ENCODE assay signal across 32 cellular contexts in genomic region chr1:2400950-2401649, GRCh38. TPM values are rescaled to one million over a fixed set of nuclear protein-coding genes. Genes with fewer than 3 reads are reported as not detected.
DNase-seq lines count a peak whose midpoint lies in the region; ATAC-seq, FAIRE-seq and TF ChIP-seq lines count a peak whose summit lies in the region.
"Had no signal": no experiment of that assay in that cellular context is flagged by ENCODE, and none has a peak within 500 bp of the region (broad histone marks: within the 10 kb centered on the region; RNA-seq: fewer than 3 reads in every experiment).

No MANE protein-coding gene starts in this region.

- no peaks in the 10 kb centered on the region for H3K27me3 Mint-ChIP-seq in activated naive CD4-positive, alpha-beta T cell treated with anti-CD3 and anti-CD28 coated beads, Interleukin-2, amount 10 ng/mL, durations not matched to agents 7 days and 5 days
- H3K27me3 Mint-ChIP-seq: activated B cell treated with CpG ODN at 0.5 μM for 24 hours; naive thymus-derived CD8-positive, alpha-beta T cell had no signal

- H3K27ac Mint-ChIP-seq in activated naive CD4-positive, alpha-beta T cell treated with anti-CD3 and anti-CD28 coated beads, Interleukin-2, amount 10 ng/mL, durations not matched to agents 7 days and 5 days: peak overlapping the region; percentile 58
- H3K27ac Mint-ChIP-seq: activated B cell treated with CpG ODN at 0.5 μM for 24 hours had no signal

- H3K4me2 ChIP-seq in K562 (ENCODE audit: insufficient read depth, low read length) (no peak overlapping the region), osteoblast (ENCODE audit: insufficient read depth, low read length) (no peak overlapping the region)
- H3K4me2 ChIP-seq: BLaER1 had no signal

- ATAC-seq in K562: no peak
- ATAC-seq in GM19467 (IDR thresholded peaks at IDR 0.05; ENCODE audit: unreplicated experiment): no peak
- ATAC-seq in psoas muscle: no peak
- ATAC-seq: esophagus mucosa; naive thymus-derived CD8-positive, alpha-beta T cell; pancreas had no signal

- no peak for TF ChIP-seq EP300 in K562 (IDR thresholded peaks at IDR 0.05; ENCODE audit: low read length)

- peaks cover 62% of the 10 kb centered on the region for H3K36me3 Mint-ChIP-seq in activated naive CD4-positive, alpha-beta T cell treated with anti-CD3 and anti-CD28 coated beads, Interleukin-2, amount 10 ng/mL, durations not matched to agents 7 days and 5 days

- H3K27me3 ChIP-seq in K562 (ENCODE audit: control insufficient read depth in 2 of 2, insufficient read depth in 2 of 2, low read length in 2 of 2): no peaks in the 10 kb centered on the region
- no peaks in the 10 kb centered on the region for H3K27me3 ChIP-seq in osteoblast (ENCODE audit: insufficient read depth, low read length)
- no peaks in the 10 kb centered on the region for H3K27me3 ChIP-seq in psoas muscle (ENCODE audit: insufficient read depth in 3 of 3, low read length in 2 of 3)
- H3K27me3 ChIP-seq: BLaER1, pancreas, right atrium auricular region had no signal

- H3K27ac ChIP-seq in HEK293 (ENCODE audit: extremely low read depth, low read depth, low read length) (no peak overlapping the region), K562 (ENCODE audit: extremely low read depth, low read depth, low read length) (no peak overlapping the region), osteoblast (ENCODE audit: low read depth, low read length) (no peak overlapping the region), psoas muscle (no peak overlapping the region)
- H3K27ac ChIP-seq: BLaER1, coronary artery, pancreas, right atrium auricular region had no signal

- FAIRE-seq in K562 (lab: Jason Lieb, UNC): no peak
- FAIRE-seq: bronchial epithelial cell, D721Med, kidney, pancreas had no signal

- BruUV-seq in K562 (replicated peaks; lab: Mats Ljungman, UMichigan): no TSS peak

- no peak overlapping the region for H3K4me3 Mint-ChIP-seq in activated naive CD4-positive, alpha-beta T cell treated with anti-CD3 and anti-CD28 coated beads, Interleukin-2, amount 10 ng/mL, durations not matched to agents 7 days and 5 days
- H3K4me3 Mint-ChIP-seq: activated B cell treated with CpG ODN at 0.5 μM for 24 hours; activated naive CD4-positive, alpha-beta T cell treated with anti-CD3 and anti-CD28 coated beads for 36 hours; naive thymus-derived CD8-positive, alpha-beta T cell had no signal

- CTCF ChIA-PET in activated naive CD4-positive, alpha-beta T cell treated with anti-CD3 and anti-CD28 coated beads, Interleukin-2, amount 10 ng/mL, durations not matched to agents 7 days and 5 days (lab: Charles Lee): no interaction called here
- CTCF ChIA-PET in HEK293 (lab: Yijun Ruan, JAX): interaction anchor here (1.2 kb wide), 1 partner anchor 14 kb away, joined by 4 read pairs; no protein-coding TSS in a partner anchor
- CTCF ChIA-PET in K562 (lab: Yijun Ruan, JAX; ENCODE audit: low intra/inter-chr PET ratio): no interaction called here

- WGBS in K562 (ENCODE audit: insufficient coverage, low coverage, missing lambda C conversion rate): 90% methylated on average over 12 of the region's 14 CpGs
- 79 to 89% (median 84%) methylated on average over 13 to 14 of the region's 14 CpGs for WGBS in psoas muscle, 3 donors

- no peak overlapping the region for H2AFZ ChIP-seq in K562 (ENCODE audit: low read depth, low read length)
- no peak overlapping the region for H2AFZ ChIP-seq in osteoblast (ENCODE audit: low read length)

- H3K36me3 ChIP-seq in HEK293 (ENCODE audit: control insufficient read depth in 2 of 2, insufficient read depth in 1 of 2, low read length in 2 of 2): peaks cover 15 to 98% of the 10 kb centered on the region in 2 experiments
- peaks cover 93% of the 10 kb centered on the region for H3K36me3 ChIP-seq in K562 (ENCODE audit: control insufficient read depth, insufficient read depth, low read length)
- H3K36me3 ChIP-seq in osteoblast (ENCODE audit: insufficient read depth, low read length): peaks cover 89% of the 10 kb centered on the region
- H3K36me3 ChIP-seq in psoas muscle (ENCODE audit: insufficient read depth in 1 of 2, low read depth in 1 of 2): peaks cover 15 to 97% of the 10 kb centered on the region in 2 donors

- H3K79me2 ChIP-seq in K562 (ENCODE audit: control insufficient read depth, insufficient read depth, low read length) (peaks cover 4% of the 10 kb centered on the region; the same call in 1 of the 3 replicates), osteoblast (ENCODE audit: insufficient read depth, low read length) (peaks cover 69% of the 10 kb centered on the region)

- no peaks in the 10 kb centered on the region for H3K9me3 ChIP-seq in HEK293 (ENCODE audit: control insufficient read depth, insufficient read depth, low read depth, low read length)
- no peaks in the 10 kb centered on the region for H3K9me3 ChIP-seq in K562 (replicated peaks; ENCODE audit: control insufficient read depth, insufficient read depth, low read depth, low read length)
- H3K9me3 ChIP-seq in osteoblast (ENCODE audit: low read depth, low read length): no peaks in the 10 kb centered on the region
- H3K9me3 ChIP-seq in psoas muscle: no peaks in the 10 kb centered on the region
- H3K9me3 ChIP-seq: BLaER1, pancreas, right atrium auricular region had no signal

- H3K9ac ChIP-seq in K562 (ENCODE audit: insufficient read depth in 1 of 2, low read depth in 2 of 2, low read length in 2 of 2): no peak overlapping the region
- H3K9ac ChIP-seq: BLaER1 had no signal

- H3K4me1 ChIP-seq in HEK293 (ENCODE audit: control insufficient read depth, insufficient read depth, low read length) (no peaks in the 10 kb centered on the region), K562 (replicated peaks in 1 of 2; ENCODE audit: control insufficient read depth in 2 of 2, insufficient read depth in 2 of 2, low read length in 2 of 2) (peaks cover 0 to 35% of the 10 kb centered on the region in 2 experiments; a peak in 3 of 5 replicates), osteoblast (ENCODE audit: insufficient read depth, low read length) (peaks cover 7% of the 10 kb centered on the region), psoas muscle (no peaks in the 10 kb centered on the region)
- H3K4me1 ChIP-seq: BLaER1, pancreas, right atrium auricular region had no signal

- TF ChIP-seq CTCF in HEK293 (tag by site-specific recombination; IDR thresholded peaks at IDR 0.05): no peak
- TF ChIP-seq CTCF in K562 (IDR thresholded peaks at IDR 0.05 in 2 of 3, conservative IDR thresholded peaks at IDR 0.05 in 1 of 3; ENCODE audit: insufficient read depth in 2 of 3, low read depth in 1 of 3, low read length in 3 of 3): no peak
- no peak for TF ChIP-seq CTCF in osteoblast (IDR thresholded peaks at IDR 0.05; ENCODE audit: extremely low read depth, low read depth, low read length)
- TF ChIP-seq CTCF in psoas muscle (IDR thresholded peaks at IDR 0.05): no peak

- H4K20me1 ChIP-seq in K562 (replicated peaks; ENCODE audit: control insufficient read depth, insufficient read depth, low read length) (peaks cover 9% of the 10 kb centered on the region; the same call in 1 of the 2 replicates), osteoblast (ENCODE audit: insufficient read depth, low read length) (peaks cover 41% of the 10 kb centered on the region)

- POLR2A ChIA-PET in HEK293 (lab: Yijun Ruan, JAX) (interaction anchor here (1.6 kb wide), 2 partner anchors 10 to 206 kb away, joined by 4 read pairs; partner anchors contain the start of genes FAAP20, MORN1 and RER1), K562 (lab: Yijun Ruan, JAX) (interaction anchor here (0.7 to 1.4 kb wide), 4 partner anchors 9 to 59 kb away, joined by 3 to 4 read pairs (median 3); partner anchors contain the start of genes MORN1, PEX10 and RER1)

- in situ Hi-C loops in K562 (cut with MboI): no loop called here

- H3K4me3 ChIP-seq in HEK293 (ENCODE audit: low read depth, low read length): no peak overlapping the region
- H3K4me3 ChIP-seq in K562: no peak overlapping the region
- H3K4me3 ChIP-seq in osteoblast (ENCODE audit: insufficient read depth, low read length): no peak overlapping the region
- H3K4me3 ChIP-seq in psoas muscle: no peak overlapping the region
- H3K4me3 ChIP-seq: BLaER1, coronary artery, pancreas, right atrium auricular region had no signal

- intact Hi-C loops in K562 (cut with micrococcal nuclease) (no loop called here), psoas muscle (cut with DNase I) (no loop called here)

- peaks cover 3% of the 10 kb centered on the region for H3K9me3 Mint-ChIP-seq in activated naive CD4-positive, alpha-beta T cell treated with anti-CD3 and anti-CD28 coated beads, Interleukin-2, amount 10 ng/mL, durations not matched to agents 7 days and 5 days
- H3K9me3 Mint-ChIP-seq: activated B cell treated with CpG ODN at 0.5 μM for 24 hours; activated naive CD4-positive, alpha-beta T cell treated with anti-CD3 and anti-CD28 coated beads for 36 hours; naive thymus-derived CD8-positive, alpha-beta T cell had no signal

- no peak for TF ChIP-seq RAD21 in K562 (CRISPR knock-in tag; conservative IDR thresholded peaks at IDR 0.05 in 1 of 2, IDR thresholded peaks at IDR 0.05 in 1 of 2)

- no peak for TF ChIP-seq POLR2A in K562 (conservative IDR thresholded peaks at IDR 0.05)

- no peaks in the 10 kb centered on the region for H3K9me1 ChIP-seq in K562 (ENCODE audit: control insufficient read depth, insufficient read depth, low read length)

- DNase-seq in activated naive CD4-positive, alpha-beta T cell treated with anti-CD3 and anti-CD28 coated beads, Interleukin-2, amount 10 ng/mL, durations not matched to agents 7 days and 5 days: no peak
- DNase-seq in activated naive CD4-positive, alpha-beta T cell treated with Interleukin-2 at 50 U/mL for 16 hours: no peak
- DNase-seq in K562 (ENCODE audit: extremely low read depth in 1 of 4, low spot score in 3 of 4): no peak
- DNase-seq in osteoblast (ENCODE audit: insufficient read length, low spot score, missing footprints): peak; percentile 70
- no peak for DNase-seq in C1 segment of cervical spinal cord (lab: John Stamatoyannopoulos, UW)
- DNase-seq in psoas muscle: no peak
- DNase-seq: activated B cell treated with CpG ODN at 0.5 μM for 24 hours; activated CD4-positive, alpha-beta T cell treated with anti-CD3 and anti-CD28 coated beads, Interleukin-2, amount 50 U/mL, for 48 hours; activated naive CD4-positive, alpha-beta T cell treated with anti-CD3 and anti-CD28 coated beads for 36 hours; amygdala; foreskin fibroblast; HCEC 1CT; head of caudate nucleus; Kasumi-1; midbrain; naive thymus-derived CD8-positive, alpha-beta T cell; NCI-H1048; NCI-H1930; NCI-H2227 treated with DMSO at 0.1 percent for 48 hours; NCI-H526 treated with DMSO at 0.1 percent for 48 hours; SHP77 treated with DMSO at 0.1 percent for 48 hours; stimulated activated CD4-positive, alpha-beta T cell treated with anti-CD3 and anti-CD28 coated beads, Interleukin-4, amount 100 ng/mL, for 1 hour had no signal

- peaks cover 17% of the 10 kb centered on the region for H3K4me1 Mint-ChIP-seq in activated naive CD4-positive, alpha-beta T cell treated with anti-CD3 and anti-CD28 coated beads, Interleukin-2, amount 10 ng/mL, durations not matched to agents 7 days and 5 days

RNA-seq across cellular contexts. Expression of gene RER1, which starts 9.5 kb away (rescaled TPM):
- total RNA-seq in K562 (2011; cell fraction: chromatin; rRNA removed; ENCODE audit: low replicate concordance): 270 and 338 TPM in 2 replicates
- total RNA-seq in K562 (2011; cell fraction: nucleolus; rRNA removed): 175 and 181 TPM in 2 replicates
- 289 and 345 TPM in 2 replicates for total RNA-seq in K562 (2011; cell fraction: nucleoplasm; rRNA removed)
- total RNA-seq in K562 (2014; rRNA removed) (63.1 and 109 TPM in 2 replicates), K562 (2014; rRNA removed; fragmentation: Illumina TruSeq; extraction: Trizol) (183 and 211 TPM in 2 replicates), K562 (2015; rRNA removed; fragmentation: Illumina TruSeq; extraction: Trizol) (146 and 153 TPM in 2 replicates), K562 (2021) (219 and 235 TPM in 2 replicates), osteoblast (77.8 and 95.2 TPM in 2 replicates), psoas muscle (10 to 100 TPM; 71.1 to 97.6 (median 86.7) TPM)
- polyA plus RNA-seq in K562 (2011; rRNA removed) (316 and 354 TPM in 2 replicates), K562 (2014; fragmentation: Illumina TruSeq; extraction: Trizol) (299 and 323 TPM in 2 replicates), K562 (2014; fragmentation: Nextera tagmentation; extraction: Ambion mirVana) (10 to 100 TPM; 19.6 to 34.5 TPM), K562 (2014; rRNA removed) (216 and 249 TPM in 2 replicates), psoas muscle (100 to 1,000 TPM in 1 of 3 donors, 10 to 100 TPM in 2; 68.8 to 119 (median 91.3) TPM)
- 218 and 437 TPM in 2 replicates for polyA plus RNA-seq in K562 (2011; cell fraction: cytosol; rRNA removed)
- 267 and 372 TPM in 2 replicates for polyA plus RNA-seq in K562 (2011; cell fraction: nucleus; rRNA removed)
- 133 and 293 TPM in 2 replicates for polyA plus RNA-seq in K562 (2012)
- 304 and 371 TPM in 2 replicates for polyA minus RNA-seq in K562 (2011; rRNA and poly(A)+ RNA removed)
- polyA minus RNA-seq in K562 (2011; cell fraction: cytosol; rRNA and poly(A)+ RNA removed): 79.7 and 109 TPM in 2 replicates
- polyA minus RNA-seq in K562 (2011; cell fraction: nucleus; rRNA and poly(A)+ RNA removed): 23.0 and 33.4 TPM in 2 replicates

RNA-seq across cellular contexts. Expression of gene MORN1, which starts 9.7 kb away (rescaled TPM):
- 24.9 and 49.4 TPM in 2 replicates for total RNA-seq in K562 (2011; cell fraction: chromatin; rRNA removed; ENCODE audit: low replicate concordance)
- 26.6 and 36.7 TPM in 2 replicates for total RNA-seq in K562 (2011; cell fraction: nucleolus; rRNA removed)
- total RNA-seq in K562 (2011; cell fraction: nucleoplasm; rRNA removed): 26.9 and 29.6 TPM in 2 replicates
- total RNA-seq in K562 (2014; rRNA removed) (6.1 and 9.3 TPM in 2 replicates), K562 (2014; rRNA removed; fragmentation: Illumina TruSeq; extraction: Trizol) (2.3 and 2.9 TPM in 2 replicates), K562 (2015; rRNA removed; fragmentation: Illumina TruSeq; extraction: Trizol) (4.7 and 5.5 TPM in 2 replicates), K562 (2021) (5.1 and 7.6 TPM in 2 replicates), osteoblast (12.4 and 13.4 TPM in 2 replicates), psoas muscle (1 to 10 TPM; 3.6 to 6.3 (median 4.5) TPM)
- polyA plus RNA-seq in K562 (2011; rRNA removed) (3.9 and 4.4 TPM in 2 replicates), K562 (2014; fragmentation: Illumina TruSeq; extraction: Trizol) (1.8 and 2.7 TPM in 2 replicates), K562 (2014; fragmentation: Nextera tagmentation; extraction: Ambion mirVana) (under 1 TPM; 0.24 to 0.35 TPM), K562 (2014; rRNA removed) (4.2 and 5.8 TPM in 2 replicates), psoas muscle (1 to 10 TPM; 1.2 to 7.3 (median 3.1) TPM)
- 4.3 and 4.7 TPM in 2 replicates for polyA plus RNA-seq in K562 (2011; cell fraction: cytosol; rRNA removed)
- polyA plus RNA-seq in K562 (2011; cell fraction: nucleus; rRNA removed): 10.6 and 16.9 TPM in 2 replicates
- 3.6 and 6.3 TPM in 2 replicates for polyA plus RNA-seq in K562 (2012)
- polyA minus RNA-seq in K562 (2011; rRNA and poly(A)+ RNA removed): 5.5 and 9.6 TPM in 2 replicates
- 4.8 and 5.6 TPM in 2 replicates for polyA minus RNA-seq in K562 (2011; cell fraction: cytosol; rRNA and poly(A)+ RNA removed)
- polyA minus RNA-seq in K562 (2011; cell fraction: nucleus; rRNA and poly(A)+ RNA removed): 11.7 and 12.0 TPM in 2 replicates

RNA-seq across cellular contexts. Expression of gene PEX10, which starts 11.3 kb away (rescaled TPM):
- total RNA-seq in K562 (2011; cell fraction: chromatin; rRNA removed; ENCODE audit: low replicate concordance): 13.3 and 27.8 TPM in 2 replicates
- 23.4 and 30.4 TPM in 2 replicates for total RNA-seq in K562 (2011; cell fraction: nucleolus; rRNA removed)
- total RNA-seq in K562 (2011; cell fraction: nucleoplasm; rRNA removed): 18.3 and 19.9 TPM in 2 replicates
- total RNA-seq in K562 (2014; rRNA removed): 24.5 and 26.2 TPM in 2 replicates
- 5.6 and 5.7 TPM in 2 replicates for total RNA-seq in K562 (2014; rRNA removed; fragmentation: Illumina TruSeq; extraction: Trizol)
- 8.4 and 9.3 TPM in 2 replicates for total RNA-seq in K562 (2015; rRNA removed; fragmentation: Illumina TruSeq; extraction: Trizol)
- 18.2 and 18.7 TPM in 2 replicates for total RNA-seq in K562 (2021)
- 8.7 and 9.4 TPM in 2 replicates for polyA plus RNA-seq in K562 (2011; rRNA removed)
- polyA plus RNA-seq in K562 (2011; cell fraction: cytosol; rRNA removed): 9.6 and 19.3 TPM in 2 replicates
- 18.8 and 28.5 TPM in 2 replicates for polyA plus RNA-seq in K562 (2011; cell fraction: nucleus; rRNA removed)
- 9.3 and 13.4 TPM in 2 replicates for polyA plus RNA-seq in K562 (2012)
- polyA plus RNA-seq in K562 (2014; fragmentation: Illumina TruSeq; extraction: Trizol): 6.4 and 10.6 TPM in 2 replicates
- under 1 TPM; 0.03 to 0.11 TPM for polyA plus RNA-seq in K562 (2014; fragmentation: Nextera tagmentation; extraction: Ambion mirVana)
- polyA plus RNA-seq in K562 (2014; rRNA removed): 18.8 and 22.5 TPM in 2 replicates
- polyA minus RNA-seq in K562 (2011; rRNA and poly(A)+ RNA removed): 3.5 and 3.9 TPM in 2 replicates
- polyA minus RNA-seq in K562 (2011; cell fraction: cytosol; rRNA and poly(A)+ RNA removed): 5.4 and 14.7 TPM in 2 replicates
- 11.1 and 14.0 TPM in 2 replicates for polyA minus RNA-seq in K562 (2011; cell fraction: nucleus; rRNA and poly(A)+ RNA removed)
- 33.9 and 34.7 TPM in 2 replicates for total RNA-seq in osteoblast
- 10 to 100 TPM; 14.1 to 19.7 (median 17.1) TPM for total RNA-seq in psoas muscle
- polyA plus RNA-seq in psoas muscle: 10 to 100 TPM; 12.6 to 18.4 (median 16.2) TPM
